Comparison of ENCODE assay signal across 17 cellular contexts in genomic region chr6:68094070-68094469, GRCh38.
A peak's percentile ranks its signal among the peaks of the same experiment; 100 is the strongest.
DNase-seq lines count a peak whose midpoint lies in the region; ATAC-seq and TF ChIP-seq lines count a peak whose summit lies in the region.
"Had no signal": no experiment of that assay in that cellular context is flagged by ENCODE, and none has a peak within 500 bp of the region (broad histone marks: within the 10 kb centered on the region; RNA-seq: fewer than 3 reads in every experiment).

No MANE protein-coding gene starts in this region.

- H3K79me2 ChIP-seq in OCI-LY3 (ENCODE audit: low read length) = no peaks in the 10 kb centered on the region

- no peaks in the 10 kb centered on the region for H3K4me1 Mint-ChIP-seq in T-cell

- ATAC-seq in GM18868 (IDR thresholded peaks at IDR 0.05; ENCODE audit: unreplicated experiment) (peak; percentile 97), GM21717 (IDR thresholded peaks at IDR 0.05; ENCODE audit: unreplicated experiment) (peak; percentile 98), HG03108 (IDR thresholded peaks at IDR 0.05; ENCODE audit: unreplicated experiment) (peak; percentile 68), T-cell (replicated peaks in 1 of 4) (no peak)
- no peak for ATAC-seq in activated naive CD4-positive, alpha-beta T cell treated with anti-CD3 and anti-CD28 coated beads, Interleukin-2, amount 50 U/mL, for 72 hours
- ATAC-seq: psoas muscle had no signal

- peak overlapping the region; percentile 82 for H3K27ac ChIP-seq in OCI-LY3 (ENCODE audit: low read length)
- H3K27ac ChIP-seq: psoas muscle, suprapubic skin had no signal

- H3K36me3 Mint-ChIP-seq in activated naive CD4-positive, alpha-beta T cell treated with anti-CD3 and anti-CD28 coated beads, Interleukin-2, amount 50 U/mL, for 72 hours = no peaks in the 10 kb centered on the region
- no peaks in the 10 kb centered on the region for H3K36me3 Mint-ChIP-seq in T-cell

- peak overlapping the region; percentile 23; the same call in 1 of the 2 replicates for H3K9ac ChIP-seq in OCI-LY3 (ENCODE audit: low read length)

- no peaks in the 10 kb centered on the region for H3K27me3 Mint-ChIP-seq in T-cell

- H3K27me3 ChIP-seq in OCI-LY3 (ENCODE audit: low read depth, low read length) = no peaks in the 10 kb centered on the region
- H3K27me3 ChIP-seq: suprapubic skin had no signal

- no peaks in the 10 kb centered on the region for H3K9me3 ChIP-seq in OCI-LY3 (ENCODE audit: insufficient read depth, low read length)
- H3K9me3 ChIP-seq: psoas muscle, suprapubic skin had no signal

- H2AFZ ChIP-seq in OCI-LY3 (ENCODE audit: low read depth, low read length) = no peak overlapping the region

- CTCF ChIA-PET in T-cell (lab: Charles Lee) = no interaction called here

- no peak for TF ChIP-seq CTCF in OCI-LY3 (IDR thresholded peaks at IDR 0.05; ENCODE audit: low read depth, low read length)

- DNase-seq in ecto neural progenitor cell (ENCODE audit: low spot score) = no peak
- no peak for DNase-seq in activated naive CD4-positive, alpha-beta T cell treated with anti-CD3 and anti-CD28 coated beads, Interleukin-2, amount 50 U/mL, for 72 hours (ENCODE audit: low spot score in 2 of 2)
- DNase-seq in T-cell = no peak
- no peak for DNase-seq in NCI-H774 (lab: John Stamatoyannopoulos, UW)
- DNase-seq: amniotic stem cell; C1 segment of cervical spinal cord; effector CD8-positive, alpha-beta T cell; HCEC 1CT; NCI-H69; psoas muscle; T-helper 2 cell had no signal

- POLR2A ChIA-PET in T-cell (lab: Charles Lee) = no interaction called here

- no peaks in the 10 kb centered on the region for H3K36me3 ChIP-seq in OCI-LY3 (replicated peaks; ENCODE audit: low read depth, low read length)
- H3K36me3 ChIP-seq: suprapubic skin had no signal

- peak overlapping the region; percentile 53 for H3K4me2 ChIP-seq in OCI-LY3 (ENCODE audit: low read length)

- no peak overlapping the region for H3K4me3 Mint-ChIP-seq in T-cell

- H4K20me1 ChIP-seq in OCI-LY3 (ENCODE audit: insufficient read depth, low read length) = no peaks in the 10 kb centered on the region

- H3K9me3 Mint-ChIP-seq in activated naive CD4-positive, alpha-beta T cell treated with anti-CD3 and anti-CD28 coated beads, Interleukin-2, amount 50 U/mL, for 72 hours = peaks cover 8 to 15% of the 10 kb centered on the region in 2 donors
- peaks cover 4 to 14% (median 5%) of the 10 kb centered on the region in 3 donors for H3K9me3 Mint-ChIP-seq in T-cell

- H3K4me1 ChIP-seq in OCI-LY3 (ENCODE audit: low read length) = peaks cover 40% of the 10 kb centered on the region
- H3K4me1 ChIP-seq: psoas muscle, suprapubic skin had no signal

- H3K4me3 ChIP-seq in OCI-LY3 (ENCODE audit: low read length) = 0 out of 2 replicates have a peak overlapping the region, but pooled peaks have one; percentile 4
- H3K4me3 ChIP-seq: lung, psoas muscle, suprapubic skin had no signal

- H3K27ac Mint-ChIP-seq in activated naive CD4-positive, alpha-beta T cell treated with anti-CD3 and anti-CD28 coated beads, Interleukin-2, amount 50 U/mL, for 72 hours = no peak overlapping the region
- no peak overlapping the region for H3K27ac Mint-ChIP-seq in T-cell

Comparison
In these comparisons a context has a peak if more than half of its experiments do, and no peak if none do; other contexts are left out.
1. ATAC-seq: peak in GM18868 (single experiment), GM21717 (single experiment) and HG03108 (single experiment); none in activated naive CD4-positive, alpha-beta T cell treated with anti-CD3 and anti-CD28 coated beads, Interleukin-2, amount 50 U/mL, for 72 hours (0 of 2) and T-cell (0 of 4).